ENCODE assay signal across 24 cellular contexts in the genomic region with DNA sequence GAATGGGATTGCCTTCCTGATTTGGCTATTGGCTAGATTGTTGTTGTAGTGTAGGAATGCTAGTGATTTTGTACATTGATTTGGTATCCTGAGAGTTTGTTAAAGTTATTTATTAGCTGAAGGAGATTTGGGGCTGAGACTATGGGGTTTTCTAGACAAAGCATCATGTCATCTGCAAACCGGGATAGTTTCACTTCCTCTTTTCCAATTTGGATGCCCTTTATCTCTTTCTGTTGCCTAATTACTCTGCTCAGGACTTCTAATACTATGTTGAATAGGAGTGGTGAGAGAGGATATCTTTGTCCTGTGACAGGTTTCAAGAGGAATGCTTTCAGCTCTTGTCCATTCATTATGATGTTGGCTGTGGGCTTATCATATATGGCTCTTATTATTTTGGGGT.
"Had no signal": no experiment of that assay in that cellular context is flagged by ENCODE, and none has a peak within 500 bp of the region (broad histone marks: within the 10 kb centered on the region; RNA-seq: fewer than 3 reads in every experiment).

No MANE protein-coding gene starts in this region.

- H3K27me3 Mint-ChIP-seq: activated CD4-positive, alpha-beta memory T cell treated with anti-CD3 and anti-CD28 coated beads for 36 hours; activated CD4-positive, alpha-beta T cell treated with anti-CD3 and anti-CD28 coated beads, Interleukin-2, amount 10 ng/mL, durations not matched to agents 7 days and 5 days; activated naive CD8-positive, alpha-beta T cell; brain; central memory CD8-positive, alpha-beta T cell had no signal

- H3K4me3 Mint-ChIP-seq: activated CD4-positive, alpha-beta memory T cell treated with anti-CD3 and anti-CD28 coated beads for 36 hours; activated CD4-positive, alpha-beta T cell treated with anti-CD3 and anti-CD28 coated beads, Interleukin-2, amount 10 ng/mL, durations not matched to agents 7 days and 5 days; activated naive CD4-positive, alpha-beta T cell treated with anti-CD3 and anti-CD28 coated beads for 36 hours; activated naive CD8-positive, alpha-beta T cell; activated T-cell treated with anti-CD3 and anti-CD28 coated beads, Interleukin-2, amount 50 U/mL, for 4 hours; brain; central memory CD8-positive, alpha-beta T cell; T-helper 1 cell treated with Interleukin-12 subunit alpha and Interleukin-12 subunit beta and Interleukin-4 antibody, amounts not matched to agents 30 μg/mL and 1 μg/mL, for 36 hours had no signal

- H3K27ac Mint-ChIP-seq: activated CD4-positive, alpha-beta memory T cell treated with anti-CD3 and anti-CD28 coated beads for 36 hours; activated CD4-positive, alpha-beta T cell treated with anti-CD3 and anti-CD28 coated beads, Interleukin-2, amount 10 ng/mL, durations not matched to agents 7 days and 5 days; activated naive CD4-positive, alpha-beta T cell treated with anti-CD3 and anti-CD28 coated beads for 36 hours; activated naive CD8-positive, alpha-beta T cell; brain; T-helper 1 cell treated with Interleukin-12 subunit alpha and Interleukin-12 subunit beta and Interleukin-4 antibody, amounts not matched to agents 30 μg/mL and 1 μg/mL, for 36 hours had no signal

- H3K27ac ChIP-seq: Peyer's patch, RWPE1 had no signal

- H3K4me3 ChIP-seq: Peyer's patch had no signal

- H3K36me3 ChIP-seq: Peyer's patch had no signal

- H3K4me1 Mint-ChIP-seq: activated CD4-positive, alpha-beta T cell treated with anti-CD3 and anti-CD28 coated beads, Interleukin-2, amount 10 ng/mL, durations not matched to agents 7 days and 5 days; brain; central memory CD8-positive, alpha-beta T cell had no signal

- H3K36me3 Mint-ChIP-seq: activated CD4-positive, alpha-beta memory T cell treated with anti-CD3 and anti-CD28 coated beads for 36 hours; activated naive CD8-positive, alpha-beta T cell had no signal

- ATAC-seq: activated T-cell treated with anti-CD3 and anti-CD28 coated beads, Interleukin-2, amount 50 U/mL, for 4 hours had no signal

- DNase-seq: activated CD4-positive, alpha-beta memory T cell treated with anti-CD3 and anti-CD28 coated beads for 36 hours; activated CD4-positive, alpha-beta T cell treated with anti-CD3 and anti-CD28 coated beads, Interleukin-2, amount 10 ng/mL, durations not matched to agents 7 days and 5 days; activated CD4-positive, CD25-positive, alpha-beta regulatory T cell; activated CD8-positive, alpha-beta memory T cell treated with anti-CD3 and anti-CD28 coated beads for 24 hours; activated effector memory CD4-positive, alpha-beta T cell treated with anti-CD3 and anti-CD28 coated beads, Interleukin-2, amount 50 U/mL, for 16 hours; activated naive CD4-positive, alpha-beta T cell treated with anti-CD3 and anti-CD28 coated beads for 36 hours; activated T-cell treated with anti-CD3 and anti-CD28 coated beads, Interleukin-2, amount 50 U/mL, for 4 hours; amygdala; KG1; NCI-H1092 treated with DMSO at 0.1 percent for 48 hours; NCI-H1436 treated with DMSO at 0.1 percent for 48 hours; NCI-H187; NCI-H2081; NCI-H510A treated with DMSO at 0.1 percent for 48 hours; NCI-H69; NK-92 treated with Interleukin-12 subunit alpha and Interleukin-12 subunit beta, amount 100 ng/mL, for 24 hours; Peyer's patch; Right ventricle myocardium superior had no signal

- H3K9me3 ChIP-seq: Peyer's patch had no signal

- FAIRE-seq: astrocyte had no signal

- H3K4me1 ChIP-seq: Peyer's patch had no signal

- H3K27me3 ChIP-seq: Peyer's patch had no signal
